24 cellular contexts compared by ENCODE assay signal in the genomic region with DNA sequence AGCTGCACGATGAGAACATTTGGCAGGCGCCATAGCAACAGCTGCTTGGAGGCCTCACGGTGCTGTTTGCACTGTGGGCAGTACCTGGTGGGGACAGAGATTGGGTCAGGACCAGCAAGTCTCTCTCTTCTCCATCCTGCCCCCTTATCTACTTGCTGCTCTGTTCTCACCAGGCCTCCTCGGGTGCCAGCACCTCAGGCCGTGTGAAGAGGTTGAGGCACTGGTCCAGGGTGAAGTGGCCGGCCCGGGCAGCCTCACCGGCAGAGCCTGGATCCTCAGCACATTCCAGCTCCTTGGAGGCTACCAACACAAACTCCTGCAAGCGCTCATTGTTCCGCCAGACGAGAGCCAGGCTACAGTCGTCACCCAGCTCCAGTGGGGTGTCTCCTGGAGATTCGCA. TPM values are rescaled to one million over a fixed set of nuclear protein-coding genes. Genes with fewer than 3 reads are reported as not detected.
"Had no signal": no experiment of that assay in that cellular context is flagged by ENCODE, and none has a peak within 500 bp of the region (broad histone marks: within the 10 kb centered on the region; RNA-seq: fewer than 3 reads in every experiment).

No MANE protein-coding gene starts in this region.

- ATAC-seq: activated CD4-positive, CD25-positive, alpha-beta regulatory T cell treated with anti-CD3 and anti-CD28 coated beads, Interleukin-2, amount 50 U/mL, for 24 hours; activated CD8-positive, alpha-beta memory T cell treated with anti-CD3 and anti-CD28 coated beads, Interleukin-2, amount 10 ng/mL, durations not matched to agents 7 days and 5 days; K562 had no signal

- H2AFZ ChIP-seq: PC-9 had no signal

- H3K4me1 ChIP-seq: breast epithelium had no signal

- H3K27ac ChIP-seq: breast epithelium, PC-9 had no signal

- H3K9me3 ChIP-seq: breast epithelium had no signal

- H3K4me2 ChIP-seq: PC-9 had no signal

- DNase-seq: activated CD4-positive, alpha-beta T cell treated with anti-CD3 and anti-CD28 coated beads for 48 hours; activated CD4-positive, alpha-beta T cell treated with anti-CD3 and anti-CD28 coated beads, Interleukin-2, amount 50 U/mL, for 4 hours; activated CD8-positive, alpha-beta memory T cell treated with anti-CD3 and anti-CD28 coated beads, Interleukin-2, amount 10 ng/mL, durations not matched to agents 7 days and 5 days; activated effector memory CD4-positive, alpha-beta T cell treated with Interleukin-2 at 50 U/mL for 16 hours; activated naive CD4-positive, alpha-beta T cell; activated T-cell treated with anti-CD3 and anti-CD28 coated beads, Interleukin-2, amount 50 U/mL, for 24 hours; aorta; caudate nucleus; Karpas-422; MM.1S; NCI-H1105 treated with DMSO at 0.1 percent for 48 hours; NCI-H1436 treated with DMSO at 0.1 percent for 48 hours; NCI-H187 treated with DMSO at 0.1 percent for 48 hours; NCI-H2081 treated with DMSO at 0.1 percent for 48 hours; NCI-H446; NCI-H524; PC-9; SHP77 treated with DMSO at 0.1 percent for 48 hours had no signal

- FAIRE-seq: K562 had no signal

- H3K4me3 ChIP-seq: breast epithelium, K562, PC-9 had no signal

- H3K9me3 Mint-ChIP-seq: activated naive CD4-positive, alpha-beta T cell treated with anti-CD3 and anti-CD28 coated beads, Interleukin-2, amount 50 U/mL, for 24 hours; activated T-cell treated with anti-CD3 and anti-CD28 coated beads, Interleukin-2, amount 50 U/mL, for 24 hours; activated T-helper 1 cell treated with anti-CD3 and anti-CD28 coated beads, Interleukin-12 subunit alpha, Interleukin-12 subunit beta, Interleukin-2, Interleukin-4 antibody, amounts not matched to agents 30 ng/mL and 10 ng/mL and 1 ng/mL, durations not matched to agents 14 hours and 24 hours and 36 hours; T-helper 1 cell treated with Interleukin-12 subunit alpha and Interleukin-12 subunit beta and Interleukin-4 antibody, amounts not matched to agents 30 μg/mL and 1 μg/mL, for 36 hours had no signal

- H3K27ac Mint-ChIP-seq: activated CD8-positive, alpha-beta memory T cell treated with anti-CD3 and anti-CD28 coated beads, Interleukin-2, amount 10 ng/mL, durations not matched to agents 7 days and 5 days; activated naive CD4-positive, alpha-beta T cell treated with anti-CD3 and anti-CD28 coated beads, Interleukin-2, amount 50 U/mL, for 24 hours; activated T-cell treated with anti-CD3 and anti-CD28 coated beads, Interleukin-2, amount 50 U/mL, for 24 hours; activated T-helper 1 cell treated with anti-CD3 and anti-CD28 coated beads, Interleukin-12 subunit alpha, Interleukin-12 subunit beta, Interleukin-2, Interleukin-4 antibody, amounts not matched to agents 30 ng/mL and 10 ng/mL and 1 ng/mL, durations not matched to agents 14 hours and 24 hours and 36 hours; T-helper 1 cell treated with Interleukin-12 subunit alpha and Interleukin-12 subunit beta and Interleukin-4 antibody, amounts not matched to agents 30 μg/mL and 1 μg/mL, for 36 hours had no signal

- H3K4me3 Mint-ChIP-seq: activated CD8-positive, alpha-beta memory T cell treated with anti-CD3 and anti-CD28 coated beads, Interleukin-2, amount 10 ng/mL, durations not matched to agents 7 days and 5 days; activated naive CD4-positive, alpha-beta T cell treated with anti-CD3 and anti-CD28 coated beads, Interleukin-2, amount 50 U/mL, for 24 hours; activated T-cell treated with anti-CD3 and anti-CD28 coated beads, Interleukin-2, amount 50 U/mL, for 24 hours; activated T-helper 1 cell treated with anti-CD3 and anti-CD28 coated beads, Interleukin-12 subunit alpha, Interleukin-12 subunit beta, Interleukin-2, Interleukin-4 antibody, amounts not matched to agents 30 ng/mL and 10 ng/mL and 1 ng/mL, durations not matched to agents 14 hours and 24 hours and 36 hours; T-helper 1 cell treated with Interleukin-12 subunit alpha and Interleukin-12 subunit beta and Interleukin-4 antibody, amounts not matched to agents 30 μg/mL and 1 μg/mL, for 36 hours had no signal

- H3K27me3 Mint-ChIP-seq: activated CD8-positive, alpha-beta memory T cell treated with anti-CD3 and anti-CD28 coated beads, Interleukin-2, amount 10 ng/mL, durations not matched to agents 7 days and 5 days; activated naive CD4-positive, alpha-beta T cell treated with anti-CD3 and anti-CD28 coated beads, Interleukin-2, amount 50 U/mL, for 24 hours; activated T-cell treated with anti-CD3 and anti-CD28 coated beads, Interleukin-2, amount 50 U/mL, for 24 hours had no signal

- H3K27me3 ChIP-seq: breast epithelium had no signal

RNA-seq across cellular contexts. Expression of a gene that starts 22.1 kb away (rescaled TPM):
- total RNA-seq: activated CD8-positive, alpha-beta memory T cell treated with anti-CD3 and anti-CD28 coated beads, Interleukin-2, amount 10 ng/mL, durations not matched to agents 7 days and 5 days; activated T-helper 1 cell treated with anti-CD3 and anti-CD28 coated beads, Interleukin-12 subunit alpha, Interleukin-12 subunit beta, Interleukin-2, Interleukin-4 antibody, amounts not matched to agents 30 ng/mL and 10 ng/mL and 1 ng/mL, durations not matched to agents 14 hours and 24 hours and 36 hours had no signal
